8 cellular contexts compared by ENCODE assay signal in the genomic region with DNA sequence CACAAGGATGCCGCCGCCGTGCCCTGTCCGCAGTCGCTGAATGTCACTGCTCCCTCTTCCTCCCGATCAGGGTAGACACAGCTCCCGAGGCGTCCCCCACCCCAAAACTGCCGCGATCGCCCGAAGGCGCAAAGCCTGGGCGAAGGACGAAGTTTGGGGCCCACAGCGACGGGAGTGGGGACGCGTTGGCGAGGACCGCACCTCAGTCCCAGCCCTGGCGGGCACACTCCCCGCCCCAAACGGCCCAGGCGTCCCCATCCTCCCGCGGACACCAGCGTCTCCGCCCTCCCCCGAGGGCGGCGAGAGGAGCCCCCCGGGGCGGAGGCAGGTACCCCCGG. TPM values are rescaled to one million over a fixed set of nuclear protein-coding genes. Genes with fewer than 3 reads are reported as not detected.
A peak's percentile ranks its signal among the peaks of the same experiment; 100 is the strongest.
DNase-seq lines count a peak whose midpoint lies in the region; ATAC-seq lines count a peak whose summit lies in the region.

No MANE protein-coding gene starts in this region.

- WGBS in mesodermal cell (ENCODE audit: insufficient coverage in 2 of 2), 2 experiments, result 0% methylated on average over 16 to 24 of the region's 35 CpGs

- peak overlapping the region; percentile 88 for H3K4me3 ChIP-seq in mesodermal cell (ENCODE audit: extremely low read depth, insufficient read depth, low read length, poor library complexity, severe bottlenecking)

- DNase-seq in Right ventricle myocardium inferior (ENCODE audit: missing footprints) (peak; percentile 78), left ventricle myocardium superior (no peak), UCSD-AML1 (lab: John Stamatoyannopoulos, UW; ENCODE audit: unreplicated experiment) (peak; percentile 67), dermis blood vessel endothelial cell (peak; percentile 29), GM03348 (ENCODE audit: low spot score) (no peak), NCI-H2227 treated with DMSO at 0.1 percent for 48 hours (lab: John Stamatoyannopoulos, UW) (no peak)
- peak; percentile 3 to 20 for DNase-seq in stimulated activated CD8-positive, alpha-beta memory T cell treated with anti-CD3 and anti-CD28 coated beads, Interleukin-7, amount 100 ng/mL, for 1 hour (ENCODE audit: low read depth in 2 of 2)

- no peak for ATAC-seq in Right ventricle myocardium inferior
- no peak for ATAC-seq in left ventricle myocardium superior

- intact Hi-C loops in Right ventricle myocardium inferior (cut with DNase I), result loop anchor here (5.0 to 10.0 kb wide), 5 partner anchors 97 to 558 kb away; partner anchors contain the start of genes COMTD1 and SAMD8
- intact Hi-C loops in left ventricle myocardium superior (cut with micrococcal nuclease), result no loop called here

- H3K36me3 ChIP-seq in mesodermal cell (ENCODE audit: control insufficient read depth, insufficient read depth, low read length), result no peaks in the 10 kb centered on the region

- no peak overlapping the region for H3K27ac ChIP-seq in mesodermal cell (ENCODE audit: low read depth, low read length, severe bottlenecking)

- H3K4me1 ChIP-seq in mesodermal cell (ENCODE audit: control insufficient read depth, insufficient read depth, low read length, poor library complexity, severe bottlenecking), result peaks cover 7% of the 10 kb centered on the region

- H3K9me3 ChIP-seq in mesodermal cell (ENCODE audit: control insufficient read depth, low read length), result no peaks in the 10 kb centered on the region

RNA-seq across cellular contexts. Expression of gene KAT6B, which starts 1.4 kb away (rescaled TPM):
- total RNA-seq in Right ventricle myocardium inferior, result 42.6 TPM
- 47.1 TPM for total RNA-seq in left ventricle myocardium superior
- 24.9 and 26.5 TPM in 2 replicates for total RNA-seq in dermis blood vessel endothelial cell
- 9.3 TPM for polyA plus RNA-seq in mesodermal cell (2013, experiment 1 of 2)
- polyA plus RNA-seq in mesodermal cell (2013, experiment 2 of 2), result 10.6 TPM

Comparison
In these comparisons a context has a peak if more than half of its experiments do, and no peak if none do; other contexts are left out.
1. DNase-seq: peak in Right ventricle myocardium inferior (single experiment), UCSD-AML1 (single experiment), dermis blood vessel endothelial cell (single experiment) and stimulated activated CD8-positive, alpha-beta memory T cell treated with anti-CD3 and anti-CD28 coated beads, Interleukin-7, amount 100 ng/mL, for 1 hour (2 of 2); none in left ventricle myocardium superior (single experiment), GM03348 (single experiment) and NCI-H2227 treated with DMSO at 0.1 percent for 48 hours (single experiment).